Comparison of ENCODE assay signal across 7 cellular contexts in the genomic region with DNA sequence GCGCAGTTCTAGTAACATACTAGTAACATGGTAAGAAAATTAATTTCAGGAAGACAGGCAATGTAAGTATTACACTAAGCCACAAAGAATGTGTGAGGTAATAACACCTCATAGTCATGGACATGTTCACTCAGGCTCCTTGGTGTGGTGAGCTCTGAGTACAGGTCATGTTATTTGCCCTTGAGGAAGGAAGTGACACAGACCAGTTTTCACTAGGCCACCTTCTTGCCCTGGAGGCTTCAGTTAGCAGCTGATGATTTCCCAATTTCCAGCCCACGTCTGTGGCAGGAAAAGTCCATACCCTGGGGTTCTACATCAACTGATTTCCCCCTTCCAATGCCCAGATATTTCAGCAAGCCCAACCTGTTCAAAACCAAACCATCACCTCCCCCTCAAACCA. TPM values are rescaled to one million over a fixed set of nuclear protein-coding genes. Genes with fewer than 3 reads are reported as not detected.
DNase-seq lines count a peak whose midpoint lies in the region; ATAC-seq and TF ChIP-seq lines count a peak whose summit lies in the region.

No MANE protein-coding gene starts in this region.

- ATAC-seq in HG02610 (IDR thresholded peaks at IDR 0.05; ENCODE audit: unreplicated experiment) = peak; percentile 52
- peak; percentile 90 for ATAC-seq in stimulated activated naive CD8-positive, alpha-beta T cell treated with anti-CD3 and anti-CD28 coated beads, Interleukin-15, amount 100 ng/mL, for 72 hours
- ATAC-seq in HG02642 (IDR thresholded peaks at IDR 0.05; ENCODE audit: poor library complexity, unreplicated experiment) = no peak

- H3K27me3 Mint-ChIP-seq in stimulated activated naive CD8-positive, alpha-beta T cell treated with anti-CD3 and anti-CD28 coated beads, Interleukin-15, amount 100 ng/mL, for 72 hours = no peaks in the 10 kb centered on the region

- H3K4me1 Mint-ChIP-seq in stimulated activated naive CD8-positive, alpha-beta T cell treated with anti-CD3 and anti-CD28 coated beads, Interleukin-15, amount 100 ng/mL, for 72 hours = no peaks in the 10 kb centered on the region

- H3K4me3 ChIP-seq in SJSA1 (no peak overlapping the region), cardiac muscle cell (no peak overlapping the region)

- no peaks in the 10 kb centered on the region for H3K9me3 ChIP-seq in SJSA1 (replicated peaks)
- no peaks in the 10 kb centered on the region for H3K9me3 ChIP-seq in cardiac muscle cell (ENCODE audit: low read depth)

- H3K4me3 Mint-ChIP-seq in stimulated activated naive CD8-positive, alpha-beta T cell treated with anti-CD3 and anti-CD28 coated beads, Interleukin-15, amount 100 ng/mL, for 72 hours = no peak overlapping the region

- no peaks in the 10 kb centered on the region for H3K27me3 ChIP-seq in SJSA1 (replicated peaks)
- H3K27me3 ChIP-seq in cardiac muscle cell = no peaks in the 10 kb centered on the region

- H3K36me3 ChIP-seq in SJSA1 (no peaks in the 10 kb centered on the region), cardiac muscle cell (no peaks in the 10 kb centered on the region)

- H3K27ac ChIP-seq in SJSA1 (peak overlapping the region; percentile 74), cardiac muscle cell (peak overlapping the region; percentile 76)

- no peak overlapping the region for H3K27ac Mint-ChIP-seq in stimulated activated naive CD8-positive, alpha-beta T cell treated with anti-CD3 and anti-CD28 coated beads, Interleukin-15, amount 100 ng/mL, for 72 hours

- DNase-seq in SJSA1 (ENCODE audit: low read depth in 1 of 2, low spot score in 2 of 2) = peak; percentile 29 to 44
- DNase-seq in cardiac muscle cell (ENCODE audit: low read depth in 1 of 2, low spot score in 1 of 2) = peak in 1 of 2 donors; percentile 68
- peak in 1 of 2 donors; percentile 15 for DNase-seq in stimulated activated naive CD8-positive, alpha-beta T cell treated with anti-CD3 and anti-CD28 coated beads, Interleukin-15, amount 100 ng/mL, for 72 hours
- no peak for DNase-seq in activated effector memory CD4-positive, alpha-beta T cell treated with anti-CD3 and anti-CD28 coated beads, Interleukin-2, amount 50 U/mL, for 16 hours
- no peak for DNase-seq in DMS153 (lab: John Stamatoyannopoulos, UW)

- no peaks in the 10 kb centered on the region for H3K9me3 Mint-ChIP-seq in stimulated activated naive CD8-positive, alpha-beta T cell treated with anti-CD3 and anti-CD28 coated beads, Interleukin-15, amount 100 ng/mL, for 72 hours

- H3K4me1 ChIP-seq in SJSA1 (replicated peaks) = peaks cover 52% of the 10 kb centered on the region
- peaks cover 37% of the 10 kb centered on the region for H3K4me1 ChIP-seq in cardiac muscle cell (ENCODE audit: low read depth)

- TF ChIP-seq CTCF in cardiac muscle cell (IDR thresholded peaks at IDR 0.05; ENCODE audit: low read depth, low read length) = no peak

RNA-seq across cellular contexts. Expression of a gene that starts 6.7 kb away (rescaled TPM):
- 28.0 and 39.4 TPM in 2 replicates for total RNA-seq in SJSA1 (2014; rRNA removed; shearing (Covaris generic))
- total RNA-seq in cardiac muscle cell = 44.9 and 74.7 TPM in 2 replicates
- 135 and 161 TPM in 2 replicates for polyA plus RNA-seq in cardiac muscle cell

RNA-seq across cellular contexts. Expression of a gene that starts 6.7 kb away (rescaled TPM):
- not detected in 2 replicates for total RNA-seq in SJSA1 (2014; rRNA removed; shearing (Covaris generic))
- 0.21 and 0.45 TPM in 2 replicates for total RNA-seq in cardiac muscle cell
- polyA plus RNA-seq in cardiac muscle cell = 0.43 and 0.90 TPM in 2 replicates

Comparison
In these comparisons a context has a peak if more than half of its experiments do, and no peak if none do; other contexts are left out.
1. DNase-seq: peak in SJSA1 (2 of 2); none in activated effector memory CD4-positive, alpha-beta T cell treated with anti-CD3 and anti-CD28 coated beads, Interleukin-2, amount 50 U/mL, for 16 hours (single experiment) and DMS153 (single experiment).